Comparison of ENCODE assay signal across 23 cellular contexts in the genomic region with DNA sequence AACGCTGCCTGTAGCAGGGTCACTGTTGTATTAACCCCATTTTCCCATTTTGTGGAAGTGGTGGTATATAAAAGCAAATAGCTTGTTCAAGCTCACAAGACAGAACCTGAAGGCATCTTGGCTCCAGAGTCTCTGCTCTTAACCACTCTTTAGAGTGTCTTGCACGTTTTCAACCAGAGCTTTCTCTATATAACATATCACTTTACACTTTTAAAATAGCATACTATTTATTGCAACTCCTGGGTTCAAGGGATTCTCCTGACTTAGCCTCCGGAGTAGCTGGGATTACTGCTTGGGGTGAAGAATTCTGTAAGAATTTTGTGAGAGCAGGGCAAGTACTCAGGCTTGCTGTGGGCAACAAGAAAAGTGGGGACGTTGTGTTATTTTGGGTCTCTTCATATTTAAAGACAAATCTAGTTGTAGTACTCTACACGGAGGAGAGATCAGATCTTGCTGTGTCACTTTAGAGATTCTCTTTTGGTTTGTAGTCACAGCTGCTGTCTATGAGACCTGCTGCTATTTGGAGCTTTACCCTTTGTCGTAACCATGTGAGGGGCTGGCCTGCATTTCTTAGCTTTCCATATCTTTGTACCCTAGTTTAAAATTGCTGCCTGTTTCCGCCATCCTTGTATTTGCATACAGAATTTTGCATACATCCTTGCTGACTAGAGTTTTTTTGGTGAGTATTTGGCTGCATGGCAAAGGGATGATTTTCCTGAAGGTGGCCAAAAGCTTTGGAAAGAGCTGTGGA. TPM values are rescaled to one million over a fixed set of nuclear protein-coding genes. Genes with fewer than 3 reads are reported as not detected.
DNase-seq lines count a peak whose midpoint lies in the region; ATAC-seq and TF ChIP-seq lines count a peak whose summit lies in the region.
"Had no signal": no experiment of that assay in that cellular context is flagged by ENCODE, and none has a peak within 500 bp of the region (broad histone marks: within the 10 kb centered on the region; RNA-seq: fewer than 3 reads in every experiment).

No MANE protein-coding gene starts in this region.

- no peak overlapping the region for H2BK120ac ChIP-seq in mesendoderm (ENCODE audit: low read depth, low read length)

- H3K4me1 Mint-ChIP-seq in T-helper 17 cell, result peaks cover 39% of the 10 kb centered on the region

- H3K27ac Mint-ChIP-seq in T-helper 17 cell, result peak overlapping the region; percentile 81
- H3K27ac Mint-ChIP-seq: activated CD4-positive, alpha-beta memory T cell treated with anti-CD3 and anti-CD28 coated beads for 36 hours had no signal

- H3K9me3 ChIP-seq in cardiac muscle cell (ENCODE audit: low read depth) (no peaks in the 10 kb centered on the region), T-helper 17 cell (ENCODE audit: control insufficient read depth, low read length, poor library complexity, severe bottlenecking) (no peaks in the 10 kb centered on the region), GM23248 (ENCODE audit: low read depth) (no peaks in the 10 kb centered on the region)
- H3K9me3 ChIP-seq: prostate gland had no signal

- H3K4me1 ChIP-seq in cardiac muscle cell (ENCODE audit: low read depth) (peaks cover 26% of the 10 kb centered on the region), mesendoderm (ENCODE audit: control insufficient read depth, low read depth, low read length) (peaks cover 9% of the 10 kb centered on the region), GM23248 (ENCODE audit: insufficient read depth) (peaks cover 25% of the 10 kb centered on the region)
- H3K4me1 ChIP-seq: prostate gland had no signal

- no peak overlapping the region for H3K4ac ChIP-seq in mesendoderm (ENCODE audit: low read depth, low read length)

- peaks cover 15% of the 10 kb centered on the region for H3F3A ChIP-seq in GM23248 (ENCODE audit: insufficient read depth)

- intact Hi-C loops in left ventricle myocardium superior (cut with micrococcal nuclease), result no loop called here

- H3K18ac ChIP-seq in mesendoderm (ENCODE audit: low read length), result peak overlapping the region; percentile 9

- no peak overlapping the region for H2AK5ac ChIP-seq in mesendoderm (ENCODE audit: low read length)

- H3K79me2 ChIP-seq in mesendoderm (ENCODE audit: control insufficient read depth, insufficient read depth, low read length), result peaks cover 37% of the 10 kb centered on the region
- peaks cover 96% of the 10 kb centered on the region for H3K79me2 ChIP-seq in GM23248 (ENCODE audit: insufficient read depth)

- H4K8ac ChIP-seq in mesendoderm (ENCODE audit: low read depth, low read length), result no peak overlapping the region

- H3K4me3 Mint-ChIP-seq in T-helper 17 cell, result no peak overlapping the region
- H3K4me3 Mint-ChIP-seq: activated CD4-positive, alpha-beta memory T cell treated with anti-CD3 and anti-CD28 coated beads for 36 hours; neural crest cell had no signal

- H3K36me3 Mint-ChIP-seq in T-helper 17 cell (ENCODE audit: low read depth), result no peaks in the 10 kb centered on the region

- H4K5ac ChIP-seq in mesendoderm (ENCODE audit: low read length), result no peak overlapping the region

- H3K27ac ChIP-seq in cardiac muscle cell (peak overlapping the region; percentile 44), mesendoderm (ENCODE audit: low read depth, low read length) (no peak overlapping the region), temporal lobe (ENCODE audit: low read depth, low read length) (peak overlapping the region; percentile 63), GM23248 (no peak overlapping the region)
- H3K27ac ChIP-seq: epithelial cell of prostate, HL-60, prostate gland had no signal

- no peaks in the 10 kb centered on the region for H3K9me2 ChIP-seq in GM23248 (ENCODE audit: insufficient read depth)

- H3K27me3 ChIP-seq in cardiac muscle cell (no peaks in the 10 kb centered on the region), mesendoderm (ENCODE audit: insufficient read depth, low read length, poor library complexity) (no peaks in the 10 kb centered on the region), GM23248 (replicated peaks; ENCODE audit: insufficient read depth) (no peaks in the 10 kb centered on the region)

- no peak overlapping the region for H3K4me2 ChIP-seq in mesendoderm (ENCODE audit: low read length)
- no peak overlapping the region for H3K4me2 ChIP-seq in GM23248 (ENCODE audit: unreplicated experiment)
- H3K4me2 ChIP-seq: smooth muscle cell had no signal

- TF ChIP-seq CTCF in cardiac muscle cell (IDR thresholded peaks at IDR 0.05; ENCODE audit: low read depth, low read length), result no peak

- H2AFZ ChIP-seq in GM23248, result no peak overlapping the region

- no CpG with 5 or more reads among the region's 7 CpGs for WGBS in mesendoderm (ENCODE audit: extremely low coverage, insufficient coverage, low lambda C conversion rate)
- WGBS in GM23248 (ENCODE audit: low coverage in 1 of 2, low lambda C conversion rate in 2 of 2, missing lambda C conversion rate in 2 of 2), 2 experiments, result 73 to 74% methylated on average over 7 of the region's 7 CpGs

- no peak overlapping the region for H3K23ac ChIP-seq in mesendoderm (ENCODE audit: low read length)

- ATAC-seq in left ventricle myocardium superior, result no peak
- no peak for ATAC-seq in T-helper 17 cell
- ATAC-seq: activated naive CD4-positive, alpha-beta T cell treated with anti-CD3 and anti-CD28 coated beads, Interleukin-2, amount 50 U/mL, for 72 hours had no signal

- H3K9ac ChIP-seq in mesendoderm (ENCODE audit: low read length) (no peak overlapping the region), GM23248 (no peak overlapping the region)

- peaks cover 27% of the 10 kb centered on the region for H3K79me1 ChIP-seq in mesendoderm (ENCODE audit: low read length)

- H2BK5ac ChIP-seq in mesendoderm (ENCODE audit: low read length), result no peak overlapping the region

- H3K56ac ChIP-seq in mesendoderm (ENCODE audit: low read length), result no peak overlapping the region

- H4K20me1 ChIP-seq in GM23248 (ENCODE audit: insufficient read depth), result peaks cover 3% of the 10 kb centered on the region; the same call in 1 of the 2 replicates

- DNase-seq in cardiac muscle cell (ENCODE audit: low read depth in 1 of 2, low spot score in 1 of 2) (no peak), left ventricle myocardium superior (no peak), T-helper 17 cell (no peak), mesendoderm (no peak), KG1 (lab: John Stamatoyannopoulos, UW) (no peak), T-helper 2 cell (no peak), GM23248 (no peak)
- DNase-seq: activated CD4-positive, alpha-beta memory T cell treated with anti-CD3 and anti-CD28 coated beads for 36 hours; dermis blood vessel endothelial cell; DMS 273 treated with DMSO at 0.1 percent for 48 hours; foreskin fibroblast; IMR-90; NCI-H1930; NCI-H446; NK-92 treated with Interleukin-12 subunit alpha and Interleukin-12 subunit beta, amount 100 ng/mL, for 24 hours; stimulated activated CD4-positive, alpha-beta T cell treated with anti-CD3 and anti-CD28 coated beads, Interleukin-4, amount 100 ng/mL, for 1 hour had no signal

- H3K4me3 ChIP-seq in cardiac muscle cell (no peak overlapping the region), mesendoderm (ENCODE audit: low read length) (no peak overlapping the region), GM23248 (no peak overlapping the region)
- H3K4me3 ChIP-seq: prostate gland, smooth muscle cell had no signal

- no peak overlapping the region for H2BK15ac ChIP-seq in mesendoderm (replicated peaks; ENCODE audit: low read depth)

- no peaks in the 10 kb centered on the region for H3K36me3 ChIP-seq in cardiac muscle cell
- H3K36me3 ChIP-seq in mesendoderm (ENCODE audit: control insufficient read depth, insufficient read depth, low read length), result no peaks in the 10 kb centered on the region
- no peaks in the 10 kb centered on the region for H3K36me3 ChIP-seq in GM23248 (ENCODE audit: low read depth)
- H3K36me3 ChIP-seq: prostate gland had no signal

- in situ Hi-C loops in GM23248 (cut with MboI), result no loop called here

- no peaks in the 10 kb centered on the region for H3K27me3 Mint-ChIP-seq in T-helper 17 cell
- H3K27me3 Mint-ChIP-seq: activated CD4-positive, alpha-beta memory T cell treated with anti-CD3 and anti-CD28 coated beads for 36 hours had no signal

RNA-seq across cellular contexts. Expression of gene WDR20, which starts 40.7 kb away (rescaled TPM):
- total RNA-seq in cardiac muscle cell (20.5 and 24.0 TPM in 2 replicates), left ventricle myocardium superior (20.5 TPM), T-helper 17 cell (10 to 100 TPM; 45.1 to 50.7 TPM), temporal lobe (30.5 TPM)
- polyA plus RNA-seq in cardiac muscle cell (25.6 and 27.0 TPM in 2 replicates), GM23248 (2016; fragmentation: Nextera tagmentation; extraction: Ambion mirVana) (24.9 and 26.2 TPM in 2 replicates)
- 15.4 TPM for polyA plus RNA-seq in mesendoderm (2013, experiment 1 of 2)
- polyA plus RNA-seq in mesendoderm (2013, experiment 2 of 2), result 14.5 TPM
- 15.1 and 16.6 TPM in 2 replicates for total RNA-seq in GM23248 (2014; rRNA removed; shearing (Covaris generic))

Comparison
In these comparisons a context has a peak if more than half of its experiments do, and no peak if none do; other contexts are left out.
1. H3K27ac ChIP-seq: peak in cardiac muscle cell (single experiment) and temporal lobe (single experiment); none in mesendoderm (single experiment) and GM23248 (single experiment).